ENCODE assay signal across 11 cellular contexts in genomic region chr1:241413386-241413785, GRCh38. TPM values are rescaled to one million over a fixed set of nuclear protein-coding genes. Genes with fewer than 3 reads are reported as not detected.
A peak's percentile ranks its signal among the peaks of the same experiment; 100 is the strongest.
DNase-seq lines count a peak whose midpoint lies in the region; ATAC-seq and TF ChIP-seq lines count a peak whose summit lies in the region.
"Had no signal": no experiment of that assay in that cellular context is flagged by ENCODE, and none has a peak within 500 bp of the region (broad histone marks: within the 10 kb centered on the region; RNA-seq: fewer than 3 reads in every experiment).

No MANE protein-coding gene starts in this region.

- dilution Hi-C loops in IMR-90 (cut with HindIII; ENCODE audit: low sequenced_read_pairs, unreplicated experiment): no loop called here

- ATAC-seq in GM19395 (IDR thresholded peaks at IDR 0.05; ENCODE audit: unreplicated experiment): peak; percentile 59
- ATAC-seq in IMR-90 (ENCODE audit: low read depth): peak; percentile 72
- no peak for ATAC-seq in GM21737 (IDR thresholded peaks at IDR 0.05; ENCODE audit: unreplicated experiment)

- no peak overlapping the region for H3K14ac ChIP-seq in IMR-90 (replicated peaks; ENCODE audit: low read depth, low read length)

- H3K4me1 ChIP-seq in IMR-90 (ENCODE audit: control insufficient read depth, insufficient read depth, low read length) (peaks cover 2% of the 10 kb centered on the region; the same call in 1 of the 2 replicates), A673 (ENCODE audit: insufficient read depth, low read length, poor library complexity, severe bottlenecking) (no peaks in the 10 kb centered on the region), Karpas-422 (ENCODE audit: low read length) (no peaks in the 10 kb centered on the region)
- H3K4me1 ChIP-seq: esophagus muscularis mucosa had no signal

- H4K5ac ChIP-seq in IMR-90 (ENCODE audit: low read depth, low read length): no peak overlapping the region

- TF ChIP-seq RAD21 in IMR-90 (IDR thresholded peaks at IDR 0.05; ENCODE audit: low read length): no peak

- TF ChIP-seq CTCF in AG09319 (IDR thresholded peaks at IDR 0.05; ENCODE audit: low read depth, low read length) (no peak), IMR-90 (conservative IDR thresholded peaks at IDR 0.05; ENCODE audit: low read depth, low read length) (no peak), A673 (conservative IDR thresholded peaks at IDR 0.05; ENCODE audit: low read depth, low read length) (no peak)

- H3K4me2 ChIP-seq in IMR-90 (ENCODE audit: low read depth, low read length): no peak overlapping the region
- H3K4me2 ChIP-seq in Karpas-422 (ENCODE audit: low read depth, low read length, poor library complexity, severe bottlenecking): no peak overlapping the region

- no peak overlapping the region; the same call in 1 of the 2 replicates for H3K4ac ChIP-seq in IMR-90 (ENCODE audit: low read depth, low read length)

- DNase-seq in AG09319 (ENCODE audit: extremely low read depth, low read depth): peak; percentile 75
- DNase-seq in IMR-90: peak; percentile 92
- peak; percentile 33 for DNase-seq in epithelial cell of prostate (ENCODE audit: low read depth, low spot score)
- no peak for DNase-seq in activated effector memory CD4-positive, alpha-beta T cell treated with Interleukin-2 at 50 U/mL for 16 hours
- DNase-seq in A673 (ENCODE audit: low spot score): no peak
- DNase-seq in Karpas-422: no peak
- DNase-seq: CD4-positive, alpha-beta memory T cell; NCI-H345 had no signal

- no peak for TF ChIP-seq POLR2A in IMR-90 (IDR thresholded peaks at IDR 0.05; ENCODE audit: low read depth, low read length)

- CTCF ChIA-PET in IMR-90 (lab: Yijun Ruan, JAX): interaction anchor here (0.6 kb wide), 1 partner anchor 145 kb away, joined by 3 read pairs; no protein-coding TSS in a partner anchor
- CTCF ChIA-PET in A673 (lab: Charles Lee): no interaction called here

- BruUV-seq in IMR-90 (replicated peaks; lab: Mats Ljungman, UMichigan) (no TSS peak), A673 (replicated peaks; lab: Mats Ljungman, UMichigan) (no TSS peak)

- no peak overlapping the region for H3K9ac ChIP-seq in IMR-90 (ENCODE audit: low read depth, low read length)
- no peak overlapping the region for H3K9ac ChIP-seq in Karpas-422 (ENCODE audit: low read length)

- intact Hi-C loops in IMR-90 (cut with micrococcal nuclease): loop anchor here (5.0 kb wide), 1 partner anchor 681 kb away; no protein-coding TSS in a partner anchor
- intact Hi-C loops in A673 (cut with micrococcal nuclease; ENCODE audit: unreplicated experiment): no loop called here

- no peaks in the 10 kb centered on the region for H3K79me2 ChIP-seq in Karpas-422 (ENCODE audit: low read length)

- H3K79me1 ChIP-seq in IMR-90 (ENCODE audit: low read depth in 1 of 2, low read length in 2 of 2): no peaks in the 10 kb centered on the region

- no peak overlapping the region; the same call in 1 of the 2 replicates for H2AK5ac ChIP-seq in IMR-90 (ENCODE audit: low read depth, low read length)

- H3K9me3 ChIP-seq in IMR-90 (ENCODE audit: control insufficient read depth, insufficient read depth, low read length): no peaks in the 10 kb centered on the region
- no peaks in the 10 kb centered on the region for H3K9me3 ChIP-seq in A673 (ENCODE audit: low read depth, low read length, poor library complexity, severe bottlenecking)
- H3K9me3 ChIP-seq in Karpas-422 (ENCODE audit: low read length): no peaks in the 10 kb centered on the region
- H3K9me3 ChIP-seq: esophagus muscularis mucosa had no signal

- in situ Hi-C loops in IMR-90 (cut with MboI; ENCODE audit: low sequenced_read_pairs): no loop called here

- no peaks in the 10 kb centered on the region for H4K20me1 ChIP-seq in IMR-90 (ENCODE audit: insufficient read depth, low read length)
- H4K20me1 ChIP-seq in Karpas-422 (ENCODE audit: insufficient read depth, low read depth, low read length): no peaks in the 10 kb centered on the region

- peaks cover 5% of the 10 kb centered on the region; the same call in 1 of the 2 replicates for H3K9me1 ChIP-seq in IMR-90 (ENCODE audit: insufficient read depth, low read length)

- H4K8ac ChIP-seq in IMR-90 (ENCODE audit: low read depth in 2 of 2, low read length in 2 of 2): no peak overlapping the region

- H3K27ac ChIP-seq in IMR-90 (ENCODE audit: insufficient read depth, low read length) (no peak overlapping the region), epithelial cell of prostate (no peak overlapping the region), A673 (ENCODE audit: low read depth, low read length, poor library complexity, severe bottlenecking) (no peak overlapping the region), Karpas-422 (ENCODE audit: low read length) (no peak overlapping the region)
- H3K27ac ChIP-seq: esophagus muscularis mucosa had no signal

- no peak overlapping the region for H2BK5ac ChIP-seq in IMR-90 (ENCODE audit: low read depth, low read length, poor library complexity, severe bottlenecking)

- no CpG with 5 or more reads among the region's 2 CpGs for WGBS in IMR-90 (ENCODE audit: extremely low coverage in 2 of 2, insufficient read length in 1 of 2), 2 experiments

- no peak overlapping the region for H2BK15ac ChIP-seq in IMR-90 (ENCODE audit: low read depth, low read length)

- no peak overlapping the region for H3K18ac ChIP-seq in IMR-90 (ENCODE audit: low read depth, low read length)

- H3K23ac ChIP-seq in IMR-90 (ENCODE audit: low read depth, low read length): no peak overlapping the region; the same call in 1 of the 2 replicates

- H3K36me3 ChIP-seq in IMR-90 (ENCODE audit: control insufficient read depth, insufficient read depth, low read length) (no peaks in the 10 kb centered on the region), A673 (ENCODE audit: insufficient read depth, low read length, poor library complexity, severe bottlenecking) (no peaks in the 10 kb centered on the region), Karpas-422 (ENCODE audit: insufficient read depth, low read length) (no peaks in the 10 kb centered on the region)
- H3K36me3 ChIP-seq: esophagus muscularis mucosa had no signal

- H2AK9ac ChIP-seq in IMR-90 (replicated peaks; ENCODE audit: low read depth, low read length, poor library complexity): no peak overlapping the region

- 0 out of 2 replicates have a peak overlapping the region, but pooled peaks have one; percentile 51 for H2BK120ac ChIP-seq in IMR-90 (ENCODE audit: low read depth, low read length)

- peak overlapping the region; percentile 56 for H4K91ac ChIP-seq in IMR-90 (ENCODE audit: insufficient read depth, low read depth, low read length)

- POLR2A ChIA-PET in IMR-90 (lab: Charles Lee; ENCODE audit: unreplicated experiment): no interaction called here
- POLR2A ChIA-PET in A673 (lab: Charles Lee; ENCODE audit: low non-redundant PET): no interaction called here

- H3K56ac ChIP-seq in IMR-90 (ENCODE audit: extremely low read depth, insufficient read depth, low read length): no peak overlapping the region

- H2BK20ac ChIP-seq in IMR-90 (ENCODE audit: low read depth, low read length): peak overlapping the region; percentile 69; the same call in 1 of the 2 replicates

- H3K4me3 ChIP-seq in IMR-90 (ENCODE audit: insufficient read depth, low read depth, low read length): no peak overlapping the region
- no peak overlapping the region for H3K4me3 ChIP-seq in A673 (ENCODE audit: low read depth, low read length, poor library complexity, severe bottlenecking)
- no peak overlapping the region for H3K4me3 ChIP-seq in Karpas-422 (ENCODE audit: low read length)
- H3K4me3 ChIP-seq: esophagus muscularis mucosa had no signal

- H2AFZ ChIP-seq in IMR-90 (replicated peaks; ENCODE audit: low read length, poor library complexity): no peak overlapping the region
- H2AFZ ChIP-seq in Karpas-422 (ENCODE audit: low read length): no peak overlapping the region

- H3K27me3 ChIP-seq in IMR-90 (ENCODE audit: control insufficient read depth, insufficient read depth, low read length) (no peaks in the 10 kb centered on the region), A673 (replicated peaks; ENCODE audit: insufficient read depth, low read depth, low read length, poor library complexity) (no peaks in the 10 kb centered on the region), Karpas-422 (ENCODE audit: low read length) (no peaks in the 10 kb centered on the region)
- H3K27me3 ChIP-seq: esophagus muscularis mucosa had no signal

- H3K9me2 ChIP-seq in Karpas-422 (replicated peaks; ENCODE audit: insufficient read depth, low read length): no peaks in the 10 kb centered on the region

TF ChIP-seq in IMR-90, 13 proteins besides CTCF, POLR2A, EP300 and RAD21:
- TF ChIP-seq FOS (IDR thresholded peaks at IDR 0.05; ENCODE audit: low read depth, low read length): peak; percentile 53; the same call in 1 of the 2 replicates
- TF ChIP-seq MAFK (IDR thresholded peaks at IDR 0.05; ENCODE audit: low read depth, low read length): peak; percentile 27; the same call in 1 of the 2 replicates
- no peak for TF ChIP-seq RFX5 (IDR thresholded peaks at IDR 0.05; ENCODE audit: low read depth, low read length)
- TF ChIP-seq, protein P1, sequence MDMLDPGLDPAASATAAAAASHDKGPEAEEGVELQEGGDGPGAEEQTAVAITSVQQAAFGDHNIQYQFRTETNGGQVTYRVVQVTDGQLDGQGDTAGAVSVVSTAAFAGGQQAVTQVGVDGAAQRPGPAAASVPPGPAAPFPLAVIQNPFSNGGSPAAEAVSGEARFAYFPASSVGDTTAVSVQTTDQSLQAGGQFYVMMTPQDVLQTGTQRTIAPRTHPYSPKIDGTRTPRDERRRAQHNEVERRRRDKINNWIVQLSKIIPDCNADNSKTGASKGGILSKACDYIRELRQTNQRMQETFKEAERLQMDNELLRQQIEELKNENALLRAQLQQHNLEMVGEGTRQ (IDR thresholded peaks at IDR 0.05; ENCODE audit: low read depth, low read length): 0 out of 2 replicates have a peak, but pooled peaks have one; percentile 40
- no peak for TF ChIP-seq RCOR1 (IDR thresholded peaks at IDR 0.05; ENCODE audit: insufficient replicate concordance, low read length)
TF ChIP-seq in IMR-90: peak in this region for 3.

RNA-seq across cellular contexts. Expression of gene RGS7, which starts 56.4 kb away (rescaled TPM):
- total RNA-seq in IMR-90 (2012; rRNA removed) (0.72 and 0.83 TPM in 2 replicates), A673 (2021) (not detected in 2 replicates)
- polyA plus RNA-seq in IMR-90 (2012; rRNA removed): 0.47 and 0.58 TPM in 2 replicates
- polyA plus RNA-seq in IMR-90 (2012; cell fraction: cytosol; rRNA removed): 0.10 and 0.14 TPM in 2 replicates
- 0.14 and 0.32 TPM in 2 replicates for polyA plus RNA-seq in IMR-90 (2012; cell fraction: nucleus; rRNA removed; ENCODE audit: low replicate concordance)
- total RNA-seq in Karpas-422 (2014; rRNA removed; shearing (Covaris generic); ENCODE audit: low replicate concordance): not detected in 2 replicates
- total RNA-seq: CD4-positive, alpha-beta memory T cell had no signal
- polyA plus RNA-seq: CD4-positive, alpha-beta memory T cell had no signal

Comparison
In these comparisons a context has a peak if more than half of its experiments do, and no peak if none do; other contexts are left out.
1. DNase-seq: peak in AG09319 (single experiment), IMR-90 (single experiment) and epithelial cell of prostate (single experiment); none in activated effector memory CD4-positive, alpha-beta T cell treated with Interleukin-2 at 50 U/mL for 16 hours (single experiment), A673 (single experiment) and Karpas-422 (single experiment).